In the genomic region with DNA sequence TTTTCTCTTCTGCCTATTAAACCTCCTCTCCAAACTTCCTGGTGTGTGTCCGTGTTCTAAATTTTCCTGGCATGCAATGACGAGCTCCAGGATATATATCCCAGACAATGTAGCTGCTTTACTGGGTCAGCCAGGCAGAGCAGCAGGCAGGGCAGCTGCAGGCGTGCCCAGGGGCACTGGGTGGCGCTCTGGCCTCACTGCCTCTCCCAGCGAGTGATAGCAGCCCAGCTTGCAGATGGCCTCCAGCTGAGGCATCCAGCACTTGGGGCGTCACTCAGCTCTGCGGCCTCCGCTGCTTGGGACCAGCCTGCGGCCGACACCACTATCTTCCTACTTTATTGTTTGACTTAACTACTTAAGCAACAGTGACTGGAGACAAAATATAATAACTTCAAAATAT, we compare ENCODE assay signal across 19 cellular contexts. TPM values are rescaled to one million over a fixed set of nuclear protein-coding genes. Genes with fewer than 3 reads are reported as not detected.
A peak's percentile ranks its signal among the peaks of the same experiment; 100 is the strongest.
DNase-seq lines count a peak whose midpoint lies in the region; ATAC-seq and TF ChIP-seq lines count a peak whose summit lies in the region.
"Had no signal": no experiment of that assay in that cellular context is flagged by ENCODE, and none has a peak within 500 bp of the region (broad histone marks: within the 10 kb centered on the region; RNA-seq: fewer than 3 reads in every experiment).

No MANE protein-coding gene starts in this region.

- CTCF ChIA-PET in activated naive CD4-positive, alpha-beta T cell treated with anti-CD3 and anti-CD28 coated beads for 36 hours (lab: Charles Lee): no interaction called here

- peaks cover 3% of the 10 kb centered on the region for H3K79me1 ChIP-seq in trophoblast cell (ENCODE audit: low read length)

- H3K9me3 ChIP-seq in endodermal cell (ENCODE audit: control insufficient read depth, low read length) (peaks cover 15% of the 10 kb centered on the region), trophoblast cell (ENCODE audit: insufficient read depth, low read depth, low read length) (peaks cover 3% of the 10 kb centered on the region), esophagus muscularis mucosa (no peaks in the 10 kb centered on the region)
- H3K9me3 ChIP-seq: body of pancreas, MG63, neutrophil, sigmoid colon had no signal

- no peaks in the 10 kb centered on the region for H3K27me3 Mint-ChIP-seq in activated naive CD4-positive, alpha-beta T cell treated with anti-CD3 and anti-CD28 coated beads for 36 hours (ENCODE audit: low read depth)
- H3K27me3 Mint-ChIP-seq in endodermal cell (ENCODE audit: insufficient read depth): no peaks in the 10 kb centered on the region

- peaks cover 2% of the 10 kb centered on the region for H3K9me3 Mint-ChIP-seq in activated naive CD4-positive, alpha-beta T cell treated with anti-CD3 and anti-CD28 coated beads for 36 hours
- peaks cover 8% of the 10 kb centered on the region for H3K9me3 Mint-ChIP-seq in endodermal cell

- no peaks in the 10 kb centered on the region for H3K79me2 ChIP-seq in trophoblast cell (ENCODE audit: control insufficient read depth, insufficient read depth, low read length, poor library complexity)

- no peak overlapping the region for H2BK5ac ChIP-seq in trophoblast cell (ENCODE audit: low read depth, low read length, poor library complexity)

- H3K36me3 Mint-ChIP-seq in activated naive CD4-positive, alpha-beta T cell treated with anti-CD3 and anti-CD28 coated beads for 36 hours (ENCODE audit: low read depth): peaks cover 18% of the 10 kb centered on the region
- peaks cover 38% of the 10 kb centered on the region for H3K36me3 Mint-ChIP-seq in endodermal cell (ENCODE audit: low read depth)

- TF ChIP-seq EP300 in esophagus muscularis mucosa (IDR thresholded peaks at IDR 0.05): no peak

- H4K8ac ChIP-seq in trophoblast cell (ENCODE audit: low read depth, low read length): no peak overlapping the region

- no peak overlapping the region for H3K4ac ChIP-seq in trophoblast cell (ENCODE audit: low read depth, low read length)

- 88 to 100% methylated on average over 1 to 10 of the region's 10 CpGs for WGBS in endodermal cell (ENCODE audit: insufficient coverage in 1 of 2, insufficient read length in 1 of 2), 2 experiments
- WGBS in trophoblast cell (ENCODE audit: extremely low coverage, insufficient coverage, insufficient read length): no CpG with 5 or more reads among the region's 10 CpGs
- 91% methylated on average over 10 of the region's 10 CpGs for WGBS in esophagus muscularis mucosa

- TF ChIP-seq CTCF in endodermal cell (conservative IDR thresholded peaks at IDR 0.05) (peak; percentile 61), esophagus muscularis mucosa (IDR thresholded peaks at IDR 0.05) (no peak)

- H3K9ac ChIP-seq in endodermal cell (ENCODE audit: extremely low read depth, low read length, poor library complexity, severe bottlenecking): no peak overlapping the region
- H3K9ac ChIP-seq in trophoblast cell (ENCODE audit: low read length): no peak overlapping the region

- H4K91ac ChIP-seq in trophoblast cell (ENCODE audit: low read depth, low read length): no peak overlapping the region

- H3K4me2 ChIP-seq in trophoblast cell (ENCODE audit: low read length): no peak overlapping the region

- TF ChIP-seq POLR2A in esophagus muscularis mucosa (IDR thresholded peaks at IDR 0.05; ENCODE audit: low read depth): no peak

- H2AK5ac ChIP-seq in trophoblast cell (ENCODE audit: low read length): no peak overlapping the region

- H2BK12ac ChIP-seq in trophoblast cell (ENCODE audit: low read length): no peak overlapping the region

- no peak overlapping the region for H3K27ac Mint-ChIP-seq in activated naive CD4-positive, alpha-beta T cell treated with anti-CD3 and anti-CD28 coated beads for 36 hours
- H3K27ac Mint-ChIP-seq in endodermal cell: no peak overlapping the region

- H2BK120ac ChIP-seq in trophoblast cell (ENCODE audit: insufficient read depth, low read length, poor library complexity): no peak overlapping the region

- no peak overlapping the region for H4K12ac ChIP-seq in trophoblast cell (ENCODE audit: low read depth, low read length)

- H3K4me3 ChIP-seq in endodermal cell (ENCODE audit: low read length): no peak overlapping the region
- H3K4me3 ChIP-seq in trophoblast cell (ENCODE audit: low read depth, low read length): peak overlapping the region; percentile 53
- no peak overlapping the region for H3K4me3 ChIP-seq in esophagus muscularis mucosa
- H3K4me3 ChIP-seq: body of pancreas, MG63, sigmoid colon, SJSA1, tibial artery had no signal

- no peak for ATAC-seq in GM18520 (IDR thresholded peaks at IDR 0.05; ENCODE audit: unreplicated experiment)
- ATAC-seq: body of pancreas had no signal

- H3K4me1 ChIP-seq in endodermal cell (ENCODE audit: control insufficient read depth, insufficient read depth, low read length): peaks cover 3% of the 10 kb centered on the region
- H3K4me1 ChIP-seq in trophoblast cell (ENCODE audit: control insufficient read depth in 1 of 2, insufficient read depth in 2 of 2, low read length in 2 of 2): peaks cover 7 to 14% of the 10 kb centered on the region in 2 experiments
- H3K4me1 ChIP-seq in esophagus muscularis mucosa: no peaks in the 10 kb centered on the region
- H3K4me1 ChIP-seq: sigmoid colon, tibial artery had no signal

- peak; percentile 7 for DNase-seq in activated naive CD4-positive, alpha-beta T cell treated with anti-CD3 and anti-CD28 coated beads for 36 hours
- no peak for DNase-seq in activated naive CD4-positive, alpha-beta T cell (lab: John Stamatoyannopoulos, UW)
- DNase-seq in NCI-H69 (lab: John Stamatoyannopoulos, UW): peak; percentile 14
- peak; percentile 83 for DNase-seq in endodermal cell
- DNase-seq in trophoblast cell: no peak
- no peak for DNase-seq in esophagus muscularis mucosa (ENCODE audit: extremely low spot score)
- DNase-seq in NCI-H1092 (lab: John Stamatoyannopoulos, UW): no peak
- DNase-seq: activated naive CD4-positive, alpha-beta T cell treated with anti-CD3 and anti-CD28 coated beads, Interleukin-2, amount 50 U/mL, for 16 hours; body of pancreas; COR-L47; MG63; sigmoid colon; stimulated activated CD4-positive, alpha-beta T cell treated with anti-CD3 and anti-CD28 coated beads, Interleukin-4, amount 100 ng/mL, for 24 hours; tibial artery had no signal

- H3K14ac ChIP-seq in trophoblast cell (ENCODE audit: low read length): no peak overlapping the region

- H3K27ac ChIP-seq in endodermal cell (ENCODE audit: low read depth, low read length) (no peak overlapping the region), trophoblast cell (ENCODE audit: low read depth, low read length) (no peak overlapping the region), esophagus muscularis mucosa (replicated peaks in 1 of 4) (no peak overlapping the region)
- H3K27ac ChIP-seq: body of pancreas, neutrophil, sigmoid colon, SJSA1, tibial artery had no signal

- H2AFZ ChIP-seq in trophoblast cell (ENCODE audit: insufficient read depth, low read length, poor library complexity): no peak overlapping the region

- H3K4me1 Mint-ChIP-seq in activated naive CD4-positive, alpha-beta T cell treated with anti-CD3 and anti-CD28 coated beads for 36 hours (ENCODE audit: low read depth): peaks cover 6% of the 10 kb centered on the region
- peaks cover 16% of the 10 kb centered on the region for H3K4me1 Mint-ChIP-seq in endodermal cell

- intact Hi-C loops in activated naive CD4-positive, alpha-beta T cell treated with anti-CD3 and anti-CD28 coated beads for 36 hours (cut with micrococcal nuclease): no loop called here
- intact Hi-C loops in esophagus muscularis mucosa (cut with DNase I): no loop called here

- no peak overlapping the region for H3K23ac ChIP-seq in trophoblast cell (ENCODE audit: low read length)

- no peak overlapping the region for H3K18ac ChIP-seq in trophoblast cell (ENCODE audit: low read length)

- H3K4me3 Mint-ChIP-seq in activated naive CD4-positive, alpha-beta T cell treated with anti-CD3 and anti-CD28 coated beads for 36 hours: no peak overlapping the region
- H3K4me3 Mint-ChIP-seq in endodermal cell: no peak overlapping the region

- H3K27me3 ChIP-seq in endodermal cell (ENCODE audit: control insufficient read depth, insufficient read depth, low read length, poor library complexity, severe bottlenecking) (no peaks in the 10 kb centered on the region), trophoblast cell (ENCODE audit: insufficient read depth, low read length) (no peaks in the 10 kb centered on the region), esophagus muscularis mucosa (no peaks in the 10 kb centered on the region)
- H3K27me3 ChIP-seq: body of pancreas, MG63, neutrophil, sigmoid colon, SJSA1, tibial artery had no signal

- H3K36me3 ChIP-seq in endodermal cell (ENCODE audit: control insufficient read depth, insufficient read depth, low read length): peaks cover 5% of the 10 kb centered on the region
- H3K36me3 ChIP-seq in trophoblast cell (ENCODE audit: control insufficient read depth in 1 of 2, insufficient read depth in 2 of 2, low read length in 2 of 2): peaks cover 0 to 7% of the 10 kb centered on the region in 2 experiments
- H3K36me3 ChIP-seq in esophagus muscularis mucosa: peaks cover 0 to 13% (median 4%) of the 10 kb centered on the region in 4 donors
- H3K36me3 ChIP-seq: MG63, neutrophil had no signal

RNA-seq across cellular contexts. Expression of gene UBA6, which starts 23.0 kb away (rescaled TPM):
- 10 to 100 TPM; 71.6 to 79.5 TPM for total RNA-seq in activated naive CD4-positive, alpha-beta T cell treated with anti-CD3 and anti-CD28 coated beads for 36 hours
- total RNA-seq in endodermal cell: 100 to 1,000 TPM in 1 of 2 donors, 10 to 100 TPM in 1; 83.1 to 117 TPM
- 63.2 TPM for polyA plus RNA-seq in endodermal cell (2013, experiment 1 of 2)
- polyA plus RNA-seq in endodermal cell (2013, experiment 2 of 2): 61.2 TPM
- 51.0 and 56.5 TPM in 2 replicates for polyA plus RNA-seq in trophoblast cell (2013)
- total RNA-seq in esophagus muscularis mucosa: 10 to 100 TPM; 18.8 to 40.9 (median 21.5) TPM

RNA-seq across cellular contexts. Expression of gene GNRHR, which starts 30.2 kb away (rescaled TPM):
- not detected for total RNA-seq in activated naive CD4-positive, alpha-beta T cell treated with anti-CD3 and anti-CD28 coated beads for 36 hours
- total RNA-seq in endodermal cell (not detected), esophagus muscularis mucosa (under 1 TPM in 1 of 4 donors, not detected in 3; 0.11 TPM)
- not detected for polyA plus RNA-seq in endodermal cell (2013, experiment 1 of 2)
- polyA plus RNA-seq in endodermal cell (2013, experiment 2 of 2): not detected
- 0.03 TPM in 2 replicates for polyA plus RNA-seq in trophoblast cell (2013)
- total RNA-seq: body of pancreas, frontal cortex, HT-29, sigmoid colon, SJSA1 had no signal
- polyA plus RNA-seq: sigmoid colon had no signal

Comparison
In these comparisons a context has a peak if more than half of its experiments do, and no peak if none do; other contexts are left out.
1. DNase-seq: peak in activated naive CD4-positive, alpha-beta T cell treated with anti-CD3 and anti-CD28 coated beads for 36 hours (single experiment), NCI-H69 (single experiment) and endodermal cell (single experiment); none in activated naive CD4-positive, alpha-beta T cell (0 of 4), trophoblast cell (0 of 2), esophagus muscularis mucosa (single experiment) and NCI-H1092 (single experiment).